ENCODE assay signal across 19 cellular contexts in the genomic region with DNA sequence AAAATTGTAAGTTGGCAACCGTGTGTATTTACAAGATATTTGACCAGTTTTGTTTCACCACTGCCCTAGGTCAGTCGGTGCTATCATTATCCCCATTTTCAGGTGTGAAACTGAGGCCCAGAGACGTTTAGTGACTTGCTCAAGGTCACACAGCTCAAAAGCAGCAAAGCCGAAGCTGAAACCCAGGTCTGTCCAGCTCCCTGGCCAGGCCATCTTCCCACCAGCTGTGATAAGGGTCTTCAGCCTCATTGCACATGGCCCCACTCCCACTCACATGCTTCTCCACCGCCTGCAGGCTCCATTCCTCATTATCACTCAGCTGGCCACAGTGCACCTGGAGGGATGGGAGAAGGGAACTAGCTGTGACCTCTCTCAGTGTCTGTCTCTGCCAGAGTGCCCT.
DNase-seq lines count a peak whose midpoint lies in the region; ATAC-seq and TF ChIP-seq lines count a peak whose summit lies in the region.
"Had no signal": no experiment of that assay in that cellular context is flagged by ENCODE, and none has a peak within 500 bp of the region (broad histone marks: within the 10 kb centered on the region; RNA-seq: fewer than 3 reads in every experiment).

No MANE protein-coding gene starts in this region.

- peaks cover 51% of the 10 kb centered on the region for H3K27me3 Mint-ChIP-seq in activated T-helper 17 cell treated with anti-CD3 and anti-CD28 coated beads, Interleukin-2, amount 50 U/mL, for 72 hours
- peaks cover 94% of the 10 kb centered on the region for H3K27me3 Mint-ChIP-seq in mesothelial cell of epicardium (ENCODE audit: low read depth)
- peaks cover 79% of the 10 kb centered on the region for H3K27me3 Mint-ChIP-seq in stimulated activated naive CD8-positive, alpha-beta T cell treated with anti-CD3 and anti-CD28 coated beads, Interleukin-15, amount 100 ng/mL, for 72 hours

- intact Hi-C loops in Right ventricle myocardium inferior (cut with DNase I), result no loop called here
- intact Hi-C loops in cardiac septum (cut with DNase I), result no loop called here

- peaks cover 7% of the 10 kb centered on the region for H3K36me3 Mint-ChIP-seq in activated T-helper 17 cell treated with anti-CD3 and anti-CD28 coated beads, Interleukin-2, amount 50 U/mL, for 72 hours (ENCODE audit: low read depth)
- no peaks in the 10 kb centered on the region for H3K36me3 Mint-ChIP-seq in mesothelial cell of epicardium
- H3K36me3 Mint-ChIP-seq: activated CD8-positive, alpha-beta memory T cell treated with anti-CD3 and anti-CD28 coated beads, Interleukin-2, amount 10 ng/mL, durations not matched to agents 7 days and 5 days had no signal

- DNase-seq in Right ventricle myocardium inferior (ENCODE audit: missing footprints), result peak; percentile 9
- DNase-seq in cardiac septum (ENCODE audit: low spot score), result no peak
- DNase-seq in mesothelial cell of epicardium (ENCODE audit: low spot score in 2 of 2, unreplicated experiment in 2 of 2), result no peak
- no peak for DNase-seq in stimulated activated naive CD8-positive, alpha-beta T cell treated with anti-CD3 and anti-CD28 coated beads, Interleukin-15, amount 100 ng/mL, for 72 hours
- no peak for DNase-seq in NAMALWA (ENCODE audit: low spot score)
- DNase-seq: activated CD4-positive, alpha-beta T cell treated with anti-CD3 and anti-CD28 coated beads for 48 hours; activated CD8-positive, alpha-beta memory T cell treated with anti-CD3 and anti-CD28 coated beads, Interleukin-2, amount 10 ng/mL, durations not matched to agents 7 days and 5 days; dermis blood vessel endothelial cell; DMS 273 treated with DMSO at 0.1 percent for 48 hours; hypothalamus; KBM-7; NCI-H774; psoas muscle; stimulated activated CD4-positive, alpha-beta T cell treated with anti-CD3 and anti-CD28 coated beads, Interleukin-2, amount 100 ng/mL, for 48 hours; uterus had no signal

- no peak overlapping the region for H3K27ac Mint-ChIP-seq in activated T-helper 17 cell treated with anti-CD3 and anti-CD28 coated beads, Interleukin-2, amount 50 U/mL, for 72 hours
- H3K27ac Mint-ChIP-seq in mesothelial cell of epicardium, result no peak overlapping the region
- H3K27ac Mint-ChIP-seq in stimulated activated naive CD8-positive, alpha-beta T cell treated with anti-CD3 and anti-CD28 coated beads, Interleukin-15, amount 100 ng/mL, for 72 hours, result no peak overlapping the region
- H3K27ac Mint-ChIP-seq: activated T-helper 2 cell treated with anti-CD3 and anti-CD28 coated beads, Interferon-gamma antibody, Interleukin-2, Interleukin-4, amounts not matched to agents 10 μg/mL and 5 μg/mL and 100 μg/mL, durations not matched to agents 14 hours and 24 hours and 36 hours had no signal

- H3K9me3 Mint-ChIP-seq in activated T-helper 17 cell treated with anti-CD3 and anti-CD28 coated beads, Interleukin-2, amount 50 U/mL, for 72 hours, result no peaks in the 10 kb centered on the region
- no peaks in the 10 kb centered on the region for H3K9me3 Mint-ChIP-seq in mesothelial cell of epicardium
- no peaks in the 10 kb centered on the region for H3K9me3 Mint-ChIP-seq in stimulated activated naive CD8-positive, alpha-beta T cell treated with anti-CD3 and anti-CD28 coated beads, Interleukin-15, amount 100 ng/mL, for 72 hours
- H3K9me3 Mint-ChIP-seq: activated T-helper 2 cell treated with anti-CD3 and anti-CD28 coated beads, Interferon-gamma antibody, Interleukin-2, Interleukin-4, amounts not matched to agents 10 μg/mL and 5 μg/mL and 100 μg/mL, durations not matched to agents 14 hours and 24 hours and 36 hours had no signal

- no peak for TF ChIP-seq CTCF in mesothelial cell of epicardium (IDR thresholded peaks at IDR 0.05; ENCODE audit: unreplicated experiment)

- ATAC-seq in Right ventricle myocardium inferior, result no peak
- ATAC-seq in activated T-helper 17 cell treated with anti-CD3 and anti-CD28 coated beads, Interleukin-2, amount 50 U/mL, for 72 hours (replicated peaks), result no peak
- ATAC-seq in stimulated activated naive CD8-positive, alpha-beta T cell treated with anti-CD3 and anti-CD28 coated beads, Interleukin-15, amount 100 ng/mL, for 72 hours, result no peak
- ATAC-seq in HG03442 (IDR thresholded peaks at IDR 0.05; ENCODE audit: unreplicated experiment), result no peak
- ATAC-seq in HG03457 (IDR thresholded peaks at IDR 0.05; ENCODE audit: unreplicated experiment), result no peak

- H3K4me1 Mint-ChIP-seq in activated T-helper 17 cell treated with anti-CD3 and anti-CD28 coated beads, Interleukin-2, amount 50 U/mL, for 72 hours, result no peaks in the 10 kb centered on the region
- H3K4me1 Mint-ChIP-seq in mesothelial cell of epicardium, result peaks cover 7% of the 10 kb centered on the region
- H3K4me1 Mint-ChIP-seq in stimulated activated naive CD8-positive, alpha-beta T cell treated with anti-CD3 and anti-CD28 coated beads, Interleukin-15, amount 100 ng/mL, for 72 hours, result peaks cover 39% of the 10 kb centered on the region

- H3K4me3 Mint-ChIP-seq in activated T-helper 17 cell treated with anti-CD3 and anti-CD28 coated beads, Interleukin-2, amount 50 U/mL, for 72 hours, result peak overlapping the region; percentile 39
- H3K4me3 Mint-ChIP-seq in mesothelial cell of epicardium, result peak overlapping the region; percentile 18
- H3K4me3 Mint-ChIP-seq in stimulated activated naive CD8-positive, alpha-beta T cell treated with anti-CD3 and anti-CD28 coated beads, Interleukin-15, amount 100 ng/mL, for 72 hours, result peak overlapping the region; percentile 14 to 69
- H3K4me3 Mint-ChIP-seq: activated CD8-positive, alpha-beta memory T cell treated with anti-CD3 and anti-CD28 coated beads, Interleukin-2, amount 10 ng/mL, durations not matched to agents 7 days and 5 days had no signal
